ENCODE assay signal across 8 cellular contexts in genomic region chr16:90046122-90046970, GRCh38. TPM values are rescaled to one million over a fixed set of nuclear protein-coding genes. Genes with fewer than 3 reads are reported as not detected.
DNase-seq lines count a peak whose midpoint lies in the region; ATAC-seq and TF ChIP-seq lines count a peak whose summit lies in the region.

No MANE protein-coding gene starts in this region.

- H3K4me3 ChIP-seq in heart right ventricle: peak overlapping the region; percentile 23 to 50 (median 42)
- H3K4me3 ChIP-seq in astrocyte of the cerebellum (ENCODE audit: low read depth, low read length): peak overlapping the region; percentile 29
- H3K4me3 ChIP-seq in left lung: peak overlapping the region; percentile 33 to 43

- H3K27me3 ChIP-seq in heart right ventricle (peaks cover 0 to 16% (median 10%) of the 10 kb centered on the region in 7 donors), left lung (peaks cover 0 to 25% of the 10 kb centered on the region in 2 donors)

- H3K36me3 ChIP-seq in heart right ventricle (peaks cover 0 to 30% (median 16%) of the 10 kb centered on the region in 9 donors), left lung (peaks cover 0 to 23% of the 10 kb centered on the region in 2 donors)

- peak in 5 of 8 donors; percentile 5 to 60 (median 11) for ATAC-seq in heart right ventricle
- no peak for ATAC-seq in left lung
- ATAC-seq in HG03520 (IDR thresholded peaks at IDR 0.05; ENCODE audit: unreplicated experiment): no peak

- H3K27ac ChIP-seq in heart right ventricle (no peak overlapping the region), left lung (no peak overlapping the region)

- whole genome bisulfite sequencing in heart right ventricle, 2 donors: 51 to 55% methylated on average over 21 to 23 of the region's 23 CpGs

- TF ChIP-seq CTCF in heart right ventricle (IDR thresholded peaks at IDR 0.05) (no peak), astrocyte of the cerebellum (IDR thresholded peaks at IDR 0.05; ENCODE audit: low read depth, low read length, missing control alignments) (no peak), left lung (IDR thresholded peaks at IDR 0.05) (no peak)

- intact Hi-C loops in heart right ventricle (cut with DNase I) (no loop called here), cardiac septum (cut with DNase I) (no loop called here), left lung (cut with DNase I) (no loop called here)

- H3K4me1 ChIP-seq in heart right ventricle: peaks cover 8 to 15% (median 12%) of the 10 kb centered on the region in 9 donors
- H3K4me1 ChIP-seq in left lung: peaks cover 12 to 13% of the 10 kb centered on the region in 2 donors

- H3K9me3 ChIP-seq in heart right ventricle (no peaks in the 10 kb centered on the region), left lung (no peaks in the 10 kb centered on the region)

- DNase-seq in heart right ventricle: no peak
- no peak for DNase-seq in cardiac septum (ENCODE audit: low spot score)
- no peak for DNase-seq in astrocyte of the cerebellum (ENCODE audit: low read depth)
- DNase-seq in left lung: no peak
- no peak for DNase-seq in stimulated activated CD4-positive, alpha-beta T cell treated with anti-CD3 and anti-CD28 coated beads, Interleukin-1b, Interleukin-23, amount 100 ng/mL, for 48 hours
- no peak for DNase-seq in CD1c-positive myeloid dendritic cell (ENCODE audit: extremely low spot score)
- no peak for DNase-seq in stimulated activated CD4-positive, alpha-beta T cell treated with anti-CD3 and anti-CD28 coated beads, Interleukin-4, amount 100 ng/mL, for 4 hours

- in situ Hi-C loops in astrocyte of the cerebellum (cut with HindIII; ENCODE audit: low sequenced_read_pairs): no loop called here

RNA-seq across cellular contexts. Expression of gene DBNDD1, which starts 27.1 kb away (rescaled TPM):
- total RNA-seq in heart right ventricle (1 to 10 TPM; 3.0 to 6.8 (median 5.0) TPM), cardiac septum (3.0 TPM), left lung (10 to 100 TPM in 1 of 2 donors, 1 to 10 TPM in 1; 8.1 to 20.6 TPM)
- polyA plus RNA-seq in heart right ventricle: 1 to 10 TPM in 1 of 2 donors, under 1 TPM in 1; 0.72 to 2.2 TPM

RNA-seq across cellular contexts. Expression of gene PRDM7, which starts 30.8 kb away (rescaled TPM):
- not detected for total RNA-seq in heart right ventricle
- polyA plus RNA-seq in heart right ventricle: not detected
- total RNA-seq in cardiac septum: not detected
- not detected for total RNA-seq in left lung

Comparison
In these comparisons a context has a peak if more than half of its experiments do, and no peak if none do; other contexts are left out.
1. ATAC-seq: peak in heart right ventricle (5 of 8); none in left lung (single experiment) and HG03520 (single experiment).
2. Peak in every context shown above with its lines, with median percentiles within 50 percentile points of each other: H3K4me3 ChIP-seq.